Comparison of ENCODE assay signal across 13 cellular contexts in the genomic region with DNA sequence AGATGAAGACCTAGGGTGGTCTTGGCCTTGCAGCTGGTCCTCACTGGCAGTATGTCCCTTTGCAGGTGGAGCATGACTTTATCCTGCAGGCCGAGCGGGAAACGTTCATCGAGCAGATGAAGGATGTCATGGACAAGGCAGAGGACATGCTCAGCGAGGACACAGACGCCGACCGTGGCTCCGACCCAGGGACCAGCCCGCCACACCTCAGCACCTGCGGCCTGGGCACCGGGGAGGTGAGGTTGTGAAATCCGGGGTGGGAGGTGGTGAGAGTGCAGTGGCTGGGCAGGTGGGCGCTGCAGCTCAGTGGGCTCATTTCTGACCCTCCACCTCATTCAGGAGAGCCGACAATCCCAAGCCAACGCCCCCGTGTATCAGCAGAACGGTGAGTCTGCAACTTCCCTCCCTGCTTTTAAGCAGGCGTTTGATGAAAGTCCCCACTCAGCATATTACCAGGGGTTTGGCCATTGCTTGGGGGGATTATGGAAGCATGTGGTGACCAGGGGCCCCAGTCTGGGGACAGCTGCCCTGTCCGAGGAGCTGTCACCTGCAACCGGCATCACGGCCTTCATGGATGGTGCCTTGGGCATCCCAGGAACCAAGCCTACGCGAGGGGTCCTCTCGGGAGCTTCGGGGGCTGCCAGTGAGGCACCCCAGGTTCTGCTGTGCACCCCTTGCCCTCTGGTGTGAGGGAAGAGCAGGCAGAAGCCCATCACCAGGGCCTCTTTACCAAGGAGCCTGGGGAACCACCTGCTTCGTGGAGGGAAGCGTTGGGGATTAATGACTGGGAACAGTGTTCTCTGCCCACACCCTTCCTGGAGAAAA.
A peak's percentile ranks its signal among the peaks of the same experiment; 100 is the strongest.
DNase-seq lines count a peak whose midpoint lies in the region; ATAC-seq, FAIRE-seq and TF ChIP-seq lines count a peak whose summit lies in the region.
"Had no signal": no experiment of that assay in that cellular context is flagged by ENCODE, and none has a peak within 500 bp of the region (broad histone marks: within the 10 kb centered on the region; RNA-seq: fewer than 3 reads in every experiment).

No MANE protein-coding gene starts in this region.

- peaks cover 0 to 11% (median 2%) of the 10 kb centered on the region in 7 donors for H3K9me3 Mint-ChIP-seq in CD4-positive, CD25-positive, alpha-beta regulatory T cell
- H3K9me3 Mint-ChIP-seq in progenitor cell of endocrine pancreas (ENCODE audit: low read depth) = peaks cover 9% of the 10 kb centered on the region

- POLR2A ChIA-PET in HEK293T (lab: Yijun Ruan, JAX) = no interaction called here

- H2AFZ ChIP-seq in smooth muscle cell (ENCODE audit: low read depth) = no peak overlapping the region

- H3K4me3 Mint-ChIP-seq in CD4-positive, CD25-positive, alpha-beta regulatory T cell = peak overlapping the region in 1 of 4 donors; percentile 62
- peak overlapping the region; percentile 66 for H3K4me3 Mint-ChIP-seq in progenitor cell of endocrine pancreas (ENCODE audit: low read depth)

- H3K4me1 Mint-ChIP-seq in CD4-positive, CD25-positive, alpha-beta regulatory T cell = peaks cover 5 to 58% (median 26%) of the 10 kb centered on the region in 4 donors
- peaks cover 36% of the 10 kb centered on the region for H3K4me1 Mint-ChIP-seq in progenitor cell of endocrine pancreas (ENCODE audit: low read depth)

- H3K9ac ChIP-seq in smooth muscle cell (ENCODE audit: low read depth) = no peak overlapping the region

- CTCF ChIA-PET in HEK293T (lab: Yijun Ruan, JAX) = no interaction called here

- H3K4me3 ChIP-seq in CD4-positive, CD25-positive, alpha-beta regulatory T cell (ENCODE audit: low read depth, low read length) = peak overlapping the region; percentile 43
- no peak overlapping the region for H3K4me3 ChIP-seq in coronary artery
- no peak overlapping the region for H3K4me3 ChIP-seq in smooth muscle cell
- H3K4me3 ChIP-seq: right atrium auricular region had no signal

- no peak for ATAC-seq in CD4-positive, CD25-positive, alpha-beta regulatory T cell (ENCODE audit: low read depth in 2 of 2)
- ATAC-seq in GM18861 (IDR thresholded peaks at IDR 0.05; ENCODE audit: unreplicated experiment) = no peak

- H3K4me2 ChIP-seq in smooth muscle cell = no peak overlapping the region

- no peaks in the 10 kb centered on the region for H3F3A ChIP-seq in smooth muscle cell (ENCODE audit: low read depth)

- FAIRE-seq in GM19239 (lab: Jason Lieb, UNC) = no peak
- FAIRE-seq: islet of Langerhans had no signal

- H3K36me3 Mint-ChIP-seq in CD4-positive, CD25-positive, alpha-beta regulatory T cell = peaks cover 3% of the 10 kb centered on the region
- peaks cover 42% of the 10 kb centered on the region for H3K36me3 Mint-ChIP-seq in progenitor cell of endocrine pancreas (ENCODE audit: insufficient read depth)

- H3K36me3 ChIP-seq in CD4-positive, CD25-positive, alpha-beta regulatory T cell (ENCODE audit: control insufficient read depth, insufficient read depth, low read length) = no peaks in the 10 kb centered on the region
- no peaks in the 10 kb centered on the region for H3K36me3 ChIP-seq in smooth muscle cell (ENCODE audit: low read depth)

- no peaks in the 10 kb centered on the region for H4K20me1 ChIP-seq in smooth muscle cell (ENCODE audit: low read depth)

- H3K27me3 Mint-ChIP-seq in CD4-positive, CD25-positive, alpha-beta regulatory T cell = peaks cover 12% of the 10 kb centered on the region
- H3K27me3 Mint-ChIP-seq in progenitor cell of endocrine pancreas = no peaks in the 10 kb centered on the region

- peaks cover 20% of the 10 kb centered on the region for H3K4me1 ChIP-seq in CD4-positive, CD25-positive, alpha-beta regulatory T cell (ENCODE audit: control insufficient read depth, insufficient read depth, low read length, poor library complexity, severe bottlenecking)
- H3K4me1 ChIP-seq in smooth muscle cell (ENCODE audit: low read depth) = no peaks in the 10 kb centered on the region

- no peak for TF ChIP-seq CTCF in coronary artery (IDR thresholded peaks at IDR 0.05)
- no peak for TF ChIP-seq CTCF in progenitor cell of endocrine pancreas (IDR thresholded peaks at IDR 0.05; ENCODE audit: unreplicated experiment)
- TF ChIP-seq CTCF in smooth muscle cell (IDR thresholded peaks at IDR 0.05; ENCODE audit: borderline replicate concordance, insufficient read depth, poor library complexity, severe bottlenecking) = no peak

- H3K27me3 ChIP-seq in CD4-positive, CD25-positive, alpha-beta regulatory T cell (ENCODE audit: control insufficient read depth, insufficient read depth, low read length) = peaks cover 2% of the 10 kb centered on the region
- no peaks in the 10 kb centered on the region for H3K27me3 ChIP-seq in smooth muscle cell (ENCODE audit: low read depth)
- H3K27me3 ChIP-seq: right atrium auricular region had no signal

- no peak for DNase-seq in CD4-positive, CD25-positive, alpha-beta regulatory T cell
- DNase-seq in GM19239 (ENCODE audit: insufficient read length, low spot score) (peak; percentile 12), coronary artery (ENCODE audit: low spot score) (peak; percentile 63), progenitor cell of endocrine pancreas (ENCODE audit: low spot score, unreplicated experiment) (no peak), HEK293T (ENCODE audit: extremely low spot score) (no peak), smooth muscle cell (lab: John Stamatoyannopoulos, UW; ENCODE audit: unreplicated experiment) (no peak), Ammon's horn (ENCODE audit: low spot score) (no peak)
- DNase-seq: activated gamma-delta T cell treated with Interleukin-2 at 50 U/mL for 16 hours; effector CD8-positive, alpha-beta T cell; NCI-H1930 had no signal

- H3K27ac Mint-ChIP-seq in CD4-positive, CD25-positive, alpha-beta regulatory T cell = peak overlapping the region in 1 of 3 donors; percentile 79
- H3K27ac Mint-ChIP-seq in progenitor cell of endocrine pancreas = peak overlapping the region; percentile 95

- no peak overlapping the region for H3K27ac ChIP-seq in CD4-positive, CD25-positive, alpha-beta regulatory T cell (ENCODE audit: insufficient read depth, low read length, poor library complexity, severe bottlenecking)
- H3K27ac ChIP-seq in coronary artery = no peak overlapping the region
- no peak overlapping the region for H3K27ac ChIP-seq in smooth muscle cell (ENCODE audit: low read depth)
- H3K27ac ChIP-seq: right atrium auricular region had no signal

- no peaks in the 10 kb centered on the region for H3K79me2 ChIP-seq in smooth muscle cell (ENCODE audit: low read depth)

- no peaks in the 10 kb centered on the region for H3K9me3 ChIP-seq in CD4-positive, CD25-positive, alpha-beta regulatory T cell (ENCODE audit: control insufficient read depth in 2 of 2, low read length in 2 of 2)
- H3K9me3 ChIP-seq in smooth muscle cell (replicated peaks; ENCODE audit: low read depth) = no peaks in the 10 kb centered on the region
- H3K9me3 ChIP-seq: right atrium auricular region had no signal

- 95% methylated on average over 28 of the region's 28 CpGs for WGBS in smooth muscle cell (ENCODE audit: low lambda C conversion rate)

TF ChIP-seq in HEK293T, 16 proteins besides CTCF, POLR2A, EP300 and RAD21:
- TF ChIP-seq SUZ12 (IDR thresholded peaks at IDR 0.05) = no peak
- TF ChIP-seq HDGF (IDR thresholded peaks at IDR 0.05; ENCODE audit: borderline replicate concordance) = no peak
- TF ChIP-seq ZNF384 (IDR thresholded peaks at IDR 0.05) = no peak
- no peak for TF ChIP-seq FOXA1 (IDR thresholded peaks at IDR 0.05)
- TF ChIP-seq, protein P1, sequence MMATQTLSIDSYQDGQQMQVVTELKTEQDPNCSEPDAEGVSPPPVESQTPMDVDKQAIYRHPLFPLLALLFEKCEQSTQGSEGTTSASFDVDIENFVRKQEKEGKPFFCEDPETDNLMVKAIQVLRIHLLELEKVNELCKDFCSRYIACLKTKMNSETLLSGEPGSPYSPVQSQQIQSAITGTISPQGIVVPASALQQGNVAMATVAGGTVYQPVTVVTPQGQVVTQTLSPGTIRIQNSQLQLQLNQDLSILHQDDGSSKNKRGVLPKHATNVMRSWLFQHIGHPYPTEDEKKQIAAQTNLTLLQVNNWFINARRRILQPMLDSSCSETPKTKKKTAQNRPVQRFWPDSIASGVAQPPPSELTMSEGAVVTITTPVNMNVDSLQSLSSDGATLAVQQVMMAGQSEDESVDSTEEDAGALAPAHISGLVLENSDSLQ (IDR thresholded peaks at IDR 0.05) = no peak
- TF ChIP-seq ARNT (IDR thresholded peaks at IDR 0.05) = no peak
- TF ChIP-seq CTBP1 (IDR thresholded peaks at IDR 0.05; ENCODE audit: borderline replicate concordance) = no peak

Comparison
In these comparisons a context has a peak if more than half of its experiments do, and no peak if none do; other contexts are left out.
1. DNase-seq: peak in GM19239 (single experiment) and coronary artery (single experiment); none in CD4-positive, CD25-positive, alpha-beta regulatory T cell (0 of 3), progenitor cell of endocrine pancreas (single experiment), HEK293T (single experiment), smooth muscle cell (single experiment) and Ammon's horn (single experiment).